11 cellular contexts compared by ENCODE assay signal in the genomic region with DNA sequence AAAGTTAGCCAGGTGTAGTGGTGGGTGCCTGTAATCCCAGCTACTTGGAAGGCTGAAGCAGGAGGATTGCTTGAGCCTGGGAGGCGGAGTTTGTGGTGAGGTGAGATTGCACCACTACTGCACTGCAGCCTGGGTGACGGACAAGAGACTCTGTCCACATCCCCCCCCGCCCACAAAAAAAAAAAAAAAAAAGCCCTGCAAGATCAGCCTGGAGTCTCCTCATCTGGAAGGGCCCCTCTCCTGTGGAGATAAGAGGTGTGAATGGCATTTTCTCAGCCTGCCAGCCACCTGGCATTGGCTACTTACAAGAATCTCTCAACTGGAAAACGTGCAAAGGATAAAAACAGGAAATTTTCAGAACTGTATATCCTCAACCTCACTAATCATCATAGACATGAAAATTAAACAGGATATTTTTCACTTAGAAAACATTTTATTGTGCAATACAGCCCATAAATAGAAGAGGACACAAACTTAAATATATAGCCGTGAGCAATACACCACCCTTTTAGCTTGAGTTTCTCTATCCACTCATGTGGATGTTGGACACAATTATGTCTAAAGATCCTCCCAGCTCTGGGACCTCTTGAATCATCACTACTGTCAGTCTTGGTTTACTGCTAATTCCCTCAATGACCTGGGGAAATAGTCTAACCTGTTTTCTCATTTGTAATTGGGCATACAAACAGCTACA. TPM values are rescaled to one million over a fixed set of nuclear protein-coding genes. Genes with fewer than 3 reads are reported as not detected.
DNase-seq lines count a peak whose midpoint lies in the region; ATAC-seq, FAIRE-seq and TF ChIP-seq lines count a peak whose summit lies in the region.
"Had no signal": no experiment of that assay in that cellular context is flagged by ENCODE, and none has a peak within 500 bp of the region (broad histone marks: within the 10 kb centered on the region; RNA-seq: fewer than 3 reads in every experiment).

No MANE protein-coding gene starts in this region.

- TF ChIP-seq CTCF in bronchial epithelial cell (IDR thresholded peaks at IDR 0.05; ENCODE audit: insufficient read depth, low read length, severe bottlenecking) (no peak), psoas muscle (IDR thresholded peaks at IDR 0.05) (no peak)

- H3K9me3 ChIP-seq in psoas muscle: no peaks in the 10 kb centered on the region

- WGBS in psoas muscle, 3 donors: 18 to 30% (median 26%) methylated on average over 5 of the region's 5 CpGs

- H3K4me1 ChIP-seq in psoas muscle: peaks cover 24% of the 10 kb centered on the region

- peak; percentile 61 to 78 (median 76) for ATAC-seq in psoas muscle
- ATAC-seq in HG02588 (IDR thresholded peaks at IDR 0.05; ENCODE audit: unreplicated experiment): no peak
- no peak for ATAC-seq in GM19328 (IDR thresholded peaks at IDR 0.05; ENCODE audit: unreplicated experiment)
- ATAC-seq: activated CD8-positive, alpha-beta memory T cell treated with anti-CD3 and anti-CD28 coated beads, Interleukin-2, amount 10 ng/mL, durations not matched to agents 7 days and 5 days had no signal

- DNase-seq in ELR (ENCODE audit: low read depth) (peak; percentile 71), NCI-H2029 treated with DMSO at 0.1 percent for 48 hours (lab: John Stamatoyannopoulos, UW) (peak; percentile 24), bronchial epithelial cell (ENCODE audit: low read depth) (peak; percentile 74), psoas muscle (no peak), ureter (ENCODE audit: low spot score) (no peak), RPMI8226 (no peak)
- DNase-seq: activated CD8-positive, alpha-beta memory T cell treated with anti-CD3 and anti-CD28 coated beads, Interleukin-2, amount 10 ng/mL, durations not matched to agents 7 days and 5 days; NCI-H748 treated with DMSO at 0.1 percent for 48 hours had no signal

- H3K27me3 ChIP-seq in bronchial epithelial cell (ENCODE audit: control insufficient read depth, insufficient read depth, low read length) (no peaks in the 10 kb centered on the region), psoas muscle (ENCODE audit: insufficient read depth in 3 of 3, low read length in 2 of 3) (no peaks in the 10 kb centered on the region)

- peaks cover 2% of the 10 kb centered on the region for H3K36me3 ChIP-seq in bronchial epithelial cell (ENCODE audit: control insufficient read depth, insufficient read depth, low read length)
- no peaks in the 10 kb centered on the region for H3K36me3 ChIP-seq in psoas muscle (ENCODE audit: insufficient read depth in 1 of 2, low read depth in 1 of 2)

- peak overlapping the region; percentile 81 for H3K27ac ChIP-seq in psoas muscle

- no peak overlapping the region for H3K4me3 ChIP-seq in bronchial epithelial cell (ENCODE audit: low read depth, low read length)
- no peak overlapping the region for H3K4me3 ChIP-seq in psoas muscle

- intact Hi-C loops in psoas muscle (cut with DNase I): loop anchor here (5.0 kb wide), 2 partner anchors 57 to 62 kb away; no protein-coding TSS in a partner anchor

- no peak for FAIRE-seq in bronchial epithelial cell (lab: Jason Lieb, UNC)

RNA-seq across cellular contexts. Expression of a gene that starts 11.3 kb away (rescaled TPM):
- total RNA-seq in bronchial epithelial cell: 12.1 and 14.8 TPM in 2 replicates
- 10 to 100 TPM in 1 of 4 donors, 1 to 10 TPM in 3; 6.3 to 35.0 (median 8.6) TPM for total RNA-seq in psoas muscle
- 10 to 100 TPM; 10.7 to 11.7 (median 11.6) TPM for polyA plus RNA-seq in psoas muscle
- total RNA-seq in ureter: 156 TPM

RNA-seq across cellular contexts. Expression of a gene that starts 23.2 kb away (rescaled TPM):
- total RNA-seq in bronchial epithelial cell: under 0.01 TPM in 1 of 2 replicates, not detected in the other
- under 1 TPM; 0.21 to 0.46 (median 0.23) TPM for total RNA-seq in psoas muscle
- under 1 TPM; 0.25 to 0.61 (median 0.31) TPM for polyA plus RNA-seq in psoas muscle
- total RNA-seq in ureter: 5.6 TPM
- total RNA-seq: activated CD8-positive, alpha-beta memory T cell treated with anti-CD3 and anti-CD28 coated beads, Interleukin-2, amount 10 ng/mL, durations not matched to agents 7 days and 5 days; mononuclear cell had no signal

Comparison
In these comparisons a context has a peak if more than half of its experiments do, and no peak if none do; other contexts are left out.
1. DNase-seq: peak in ELR (single experiment), NCI-H2029 treated with DMSO at 0.1 percent for 48 hours (single experiment) and bronchial epithelial cell (single experiment); none in psoas muscle (0 of 2), ureter (single experiment) and RPMI8226 (single experiment).
2. ATAC-seq: peak in psoas muscle (4 of 4); none in HG02588 (single experiment) and GM19328 (single experiment).